8 cellular contexts compared by ENCODE assay signal in genomic region chr4:45350438-45350837, GRCh38.
DNase-seq lines count a peak whose midpoint lies in the region; ATAC-seq, FAIRE-seq and TF ChIP-seq lines count a peak whose summit lies in the region.

No MANE protein-coding gene starts in this region.

- no peak for TF ChIP-seq CTCF in H1 (IDR thresholded peaks at IDR 0.05; ENCODE audit: control extremely low read depth in 1 of 3, insufficient read depth in 1 of 3, low read depth in 1 of 3, low read length in 3 of 3)

- no peaks in the 10 kb centered on the region for H3K9me3 ChIP-seq in H1 (ENCODE audit: insufficient read depth in 2 of 2, low read depth in 1 of 2, low read length in 1 of 2)

- H2AK5ac ChIP-seq in H1 (ENCODE audit: low read depth, low read length): no peak overlapping the region

- no peak for TF ChIP-seq POLR2A in H1 (IDR thresholded peaks at IDR 0.05; ENCODE audit: control extremely low read depth in 1 of 2, low read depth in 2 of 2, low read length in 2 of 2)

- H3K79me1 ChIP-seq in H1 (ENCODE audit: low read depth, low read length): no peaks in the 10 kb centered on the region

- no peak for TF ChIP-seq RAD21 in H1 (IDR thresholded peaks at IDR 0.05 in 1 of 2, conservative IDR thresholded peaks at IDR 0.05 in 1 of 2; ENCODE audit: low read depth in 2 of 2, low read length in 2 of 2)

- no peak overlapping the region for H2BK12ac ChIP-seq in H1 (ENCODE audit: low read depth, low read length)

- no peak overlapping the region for H4K8ac ChIP-seq in H1 (ENCODE audit: extremely low read depth, insufficient read depth, low read length)

- DNase-seq in H1 (ENCODE audit: low read depth in 1 of 2, low spot score in 2 of 2): no peak
- DNase-seq in sciatic nerve (ENCODE audit: low spot score): no peak
- no peak for DNase-seq in HT-29 (ENCODE audit: low spot score)
- DNase-seq in activated CD8-positive, alpha-beta memory T cell treated with anti-CD3 and anti-CD28 coated beads for 24 hours: no peak
- DNase-seq in NCI-H748 (lab: John Stamatoyannopoulos, UW; ENCODE audit: unreplicated experiment): no peak

- H3K27me3 ChIP-seq in H1 (replicated peaks in 1 of 4; ENCODE audit: control insufficient read depth in 3 of 4, extremely low read depth in 1 of 4, insufficient read depth in 3 of 4, low read length in 3 of 4): no peaks in the 10 kb centered on the region

- no peak overlapping the region for H2BK120ac ChIP-seq in H1 (replicated peaks; ENCODE audit: low read depth, low read length)

- no peak overlapping the region for H2BK5ac ChIP-seq in H1 (ENCODE audit: low read depth, low read length)

- no peaks in the 10 kb centered on the region for H3K36me3 ChIP-seq in H1 (ENCODE audit: control insufficient read depth in 2 of 4, insufficient read depth in 4 of 4, low read length in 3 of 4)

- peak; percentile 88 for ATAC-seq in GM19035 (IDR thresholded peaks at IDR 0.05; ENCODE audit: unreplicated experiment)
- peak; percentile 50 for ATAC-seq in HG03571 (IDR thresholded peaks at IDR 0.05; ENCODE audit: unreplicated experiment)
- ATAC-seq in sciatic nerve: peak; percentile 81
- ATAC-seq in GM21528 (IDR thresholded peaks at IDR 0.05; ENCODE audit: low FRiP score, unreplicated experiment): no peak

- no peaks in the 10 kb centered on the region for H4K20me1 ChIP-seq in H1 (replicated peaks in 1 of 2; ENCODE audit: control insufficient read depth in 1 of 2, insufficient read depth in 2 of 2, low read length in 2 of 2)

- H3K79me2 ChIP-seq in H1 (ENCODE audit: control insufficient read depth in 1 of 2, insufficient read depth in 2 of 2, low read length in 2 of 2): no peaks in the 10 kb centered on the region

- no peak overlapping the region for H3K14ac ChIP-seq in H1 (ENCODE audit: insufficient read length)

- no peak for FAIRE-seq in H1 (lab: Jason Lieb, UNC)

- H2BK20ac ChIP-seq in H1 (ENCODE audit: low read length): no peak overlapping the region

- H2BK15ac ChIP-seq in H1 (ENCODE audit: low read length): no peak overlapping the region

- CTCF ChIA-PET in H1 (lab: Charles Lee; ENCODE audit: partially characterized antibody): no interaction called here

- H3K27ac ChIP-seq in H1 (ENCODE audit: low read depth, low read length): no peak overlapping the region

- H3K4me2 ChIP-seq in H1 (ENCODE audit: insufficient read depth in 1 of 2, low read depth in 2 of 2, low read length in 2 of 2): no peak overlapping the region

- H2AFZ ChIP-seq in H1 (ENCODE audit: low read length): peak overlapping the region; percentile 100

- POLR2A ChIA-PET in H1 (lab: Charles Lee; ENCODE audit: partially characterized antibody): no interaction called here

- H3K4ac ChIP-seq in H1 (replicated peaks; ENCODE audit: insufficient read length, low read depth, low read length): no peak overlapping the region

- TF ChIP-seq EP300 in H1 (IDR thresholded peaks at IDR 0.05; ENCODE audit: borderline replicate concordance in 1 of 2, low read depth in 2 of 2, low read length in 2 of 2): no peak

- no peak overlapping the region for H3K4me3 ChIP-seq in H1 (ENCODE audit: extremely low read depth in 1 of 4, insufficient read depth in 2 of 4, low read depth in 3 of 4, low read length in 4 of 4)

- H3K18ac ChIP-seq in H1 (ENCODE audit: extremely low read depth, low read length): no peak overlapping the region

- intact Hi-C loops in sciatic nerve (cut with DNase I): no loop called here

- H3K56ac ChIP-seq in H1 (replicated peaks; ENCODE audit: insufficient read length, low read depth, low read length): no peak overlapping the region

- H3K9ac ChIP-seq in H1 (replicated peaks in 1 of 4; ENCODE audit: extremely low read depth in 1 of 4, low read depth in 3 of 4, low read length in 3 of 4): no peak overlapping the region

- no peak overlapping the region for H4K5ac ChIP-seq in H1 (ENCODE audit: insufficient read length, low read depth, low read length)

- H4K91ac ChIP-seq in H1 (replicated peaks; ENCODE audit: insufficient read length, low read length): no peak overlapping the region

- 90% methylated on average over 1 of the region's 1 CpG; no CpG with 5 or more reads in 1 of the 2 experiments for WGBS in H1 (ENCODE audit: extremely low coverage in 1 of 2, insufficient coverage in 1 of 2, insufficient read length in 1 of 2, insufficient replicate concordance in 2 of 2, low coverage in 1 of 2, low lambda C conversion rate in 2 of 2, missing lambda C conversion rate in 1 of 2), 2 experiments

- no peaks in the 10 kb centered on the region; the same call in 1 of the 2 replicates for H3K23me2 ChIP-seq in H1 (ENCODE audit: low read depth, low read length)

- H3K4me1 ChIP-seq in H1 (replicated peaks in 1 of 4; ENCODE audit: control insufficient read depth in 3 of 4, insufficient read depth in 4 of 4, low read length in 3 of 4): no peaks in the 10 kb centered on the region

- H3K23ac ChIP-seq in H1 (ENCODE audit: insufficient read length): no peak overlapping the region

TF ChIP-seq in H1, 55 proteins besides CTCF, POLR2A, EP300 and RAD21:
- TF ChIP-seq KDM5A (IDR thresholded peaks at IDR 0.05; ENCODE audit: low read length) (no peak), TCF12 (IDR thresholded peaks at IDR 0.05; ENCODE audit: low read depth, low read length) (no peak), NANOG (IDR thresholded peaks at IDR 0.05; ENCODE audit: insufficient read depth, low read depth, low read length, poor library complexity, severe bottlenecking) (no peak), HDAC2 (IDR thresholded peaks at IDR 0.05; ENCODE audit: borderline replicate concordance in 1 of 2, low read depth in 2 of 2, low read length in 2 of 2) (no peak), E2F6 (IDR thresholded peaks at IDR 0.05) (no peak), RBBP5 (IDR thresholded peaks at IDR 0.05; ENCODE audit: borderline replicate concordance, low read depth, low read length) (no peak), POU5F1 (IDR thresholded peaks at IDR 0.05; ENCODE audit: low read depth, low read length) (no peak), NRF1 (IDR thresholded peaks at IDR 0.05; ENCODE audit: low read depth, low read length) (no peak), SP4 (IDR thresholded peaks at IDR 0.05; ENCODE audit: low read length) (no peak), RNF2 (IDR thresholded peaks at IDR 0.05; ENCODE audit: borderline replicate concordance, low read depth, low read length, missing control alignments, poor library complexity, severe bottlenecking) (no peak), YY1 (IDR thresholded peaks at IDR 0.05; ENCODE audit: low read depth, low read length) (no peak), MAFK (IDR thresholded peaks at IDR 0.05; ENCODE audit: low read depth, low read length) (no peak), HDAC6 (IDR thresholded peaks at IDR 0.05; ENCODE audit: low read depth, low read length) (no peak), SIX5 (IDR thresholded peaks at IDR 0.05; ENCODE audit: low read depth, low read length) (no peak), KDM4A (IDR thresholded peaks at IDR 0.05; ENCODE audit: low read depth, low read length, severe bottlenecking) (no peak)
